In genomic region chr13:106381083-106381482, GRCh38 we compare ENCODE assay signal across 1 cellular context.
TF ChIP-seq lines count a peak whose summit lies in the region.

No MANE protein-coding gene starts in this region.

TF ChIP-seq in IMR-90, 13 proteins besides CTCF, POLR2A, EP300 and RAD21 (continued from another document):
- no peak for TF ChIP-seq ELK1 (IDR thresholded peaks at IDR 0.05; ENCODE audit: borderline replicate concordance, low read depth, low read length)
- no peak for TF ChIP-seq FOS (IDR thresholded peaks at IDR 0.05; ENCODE audit: low read depth, low read length)
- no peak for TF ChIP-seq USF2 (IDR thresholded peaks at IDR 0.05; ENCODE audit: low read depth, low read length)
- no peak for TF ChIP-seq RCOR1 (IDR thresholded peaks at IDR 0.05; ENCODE audit: insufficient replicate concordance, low read length)
- TF ChIP-seq RFX5 (IDR thresholded peaks at IDR 0.05; ENCODE audit: low read depth, low read length), result no peak
- no peak for TF ChIP-seq NFE2L2 (IDR thresholded peaks at IDR 0.05; ENCODE audit: low read depth, low read length)
